20 cellular contexts compared by ENCODE assay signal in the genomic region with DNA sequence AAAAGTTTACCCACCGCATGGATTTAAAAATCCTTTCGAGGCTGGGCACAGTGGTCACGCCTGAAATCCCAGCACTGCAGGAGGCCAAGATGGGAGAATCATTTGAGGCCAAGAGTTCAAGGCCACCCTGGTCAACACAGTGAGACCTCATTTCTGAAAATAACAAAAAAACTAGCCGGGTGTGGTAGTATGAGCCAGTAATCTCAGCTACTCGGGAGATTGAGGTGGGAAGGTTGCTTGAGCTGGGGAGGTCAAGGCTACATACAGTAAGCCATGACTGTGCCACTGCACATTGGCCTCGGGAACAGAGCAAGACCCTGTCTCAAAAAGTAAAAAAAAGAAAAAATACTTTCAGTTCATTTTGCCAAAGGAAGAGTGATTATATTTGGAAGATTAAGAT. TPM values are rescaled to one million over a fixed set of nuclear protein-coding genes. Genes with fewer than 3 reads are reported as not detected.
A peak's percentile ranks its signal among the peaks of the same experiment; 100 is the strongest.
DNase-seq lines count a peak whose midpoint lies in the region; ATAC-seq and TF ChIP-seq lines count a peak whose summit lies in the region.
"Had no signal": no experiment of that assay in that cellular context is flagged by ENCODE, and none has a peak within 500 bp of the region (broad histone marks: within the 10 kb centered on the region; RNA-seq: fewer than 3 reads in every experiment).

No MANE protein-coding gene starts in this region.

- H3K4me1 ChIP-seq in liver (ENCODE audit: control insufficient read depth in 4 of 4, insufficient read depth in 4 of 4, low read length in 3 of 4): peaks cover 7 to 29% (median 9%) of the 10 kb centered on the region in 4 donors
- H3K4me1 ChIP-seq in upper lobe of left lung: peaks cover 52 to 78% (median 71%) of the 10 kb centered on the region in 4 donors
- H3K4me1 ChIP-seq: prostate gland had no signal

- TF ChIP-seq RAD21 in liver (IDR thresholded peaks at IDR 0.05): no peak

- intact Hi-C loops in activated naive CD4-positive, alpha-beta T cell treated with anti-CD3 and anti-CD28 coated beads for 36 hours (cut with micrococcal nuclease): no loop called here

- no peak overlapping the region for H3K4me3 Mint-ChIP-seq in activated naive CD4-positive, alpha-beta T cell treated with anti-CD3 and anti-CD28 coated beads for 36 hours
- no peak overlapping the region for H3K4me3 Mint-ChIP-seq in WTC11
- H3K4me3 Mint-ChIP-seq: T-helper 1 cell treated with Interleukin-12 subunit alpha and Interleukin-12 subunit beta and Interleukin-4 antibody, amounts not matched to agents 30 μg/mL and 1 μg/mL, for 36 hours had no signal

- CTCF ChIA-PET in activated naive CD4-positive, alpha-beta T cell treated with anti-CD3 and anti-CD28 coated beads for 36 hours (lab: Charles Lee): interaction anchor here (1.0 kb wide), 1 partner anchor 11 kb away, joined by 7 read pairs; no protein-coding TSS in a partner anchor
- CTCF ChIA-PET in WTC11 (lab: Charles Lee): no interaction called here

- TF ChIP-seq EP300 in upper lobe of left lung (IDR thresholded peaks at IDR 0.05): no peak

- H3K9me3 Mint-ChIP-seq in activated naive CD4-positive, alpha-beta T cell treated with anti-CD3 and anti-CD28 coated beads for 36 hours: no peaks in the 10 kb centered on the region
- peaks cover 7% of the 10 kb centered on the region; the same call in 1 of the 2 replicates for H3K9me3 Mint-ChIP-seq in WTC11
- H3K9me3 Mint-ChIP-seq: stimulated activated naive B cell treated with anti-CD40 and anti-IgM and Interleukin-4, amounts not matched to agents 10 μg/mL and 1 μg/mL and 100 μg/mL, for 72 hours; T-helper 1 cell treated with Interleukin-12 subunit alpha and Interleukin-12 subunit beta and Interleukin-4 antibody, amounts not matched to agents 30 μg/mL and 1 μg/mL, for 36 hours had no signal

- no peak for ATAC-seq in WTC11
- ATAC-seq in upper lobe of left lung (ENCODE audit: low FRiP score in 2 of 2): no peak
- no peak for ATAC-seq in HG03432 (IDR thresholded peaks at IDR 0.05; ENCODE audit: unreplicated experiment)
- ATAC-seq: gastrocnemius medialis; left lung; stimulated activated naive B cell treated with anti-CD40 and anti-IgM and Interleukin-4, amounts not matched to agents 10 μg/mL and 1 μg/mL and 100 μg/mL, for 72 hours had no signal

- H3K36me3 Mint-ChIP-seq in activated naive CD4-positive, alpha-beta T cell treated with anti-CD3 and anti-CD28 coated beads for 36 hours (ENCODE audit: low read depth): peaks cover 40% of the 10 kb centered on the region
- peaks cover 39% of the 10 kb centered on the region for H3K36me3 Mint-ChIP-seq in WTC11

- H3K27me3 Mint-ChIP-seq in activated naive CD4-positive, alpha-beta T cell treated with anti-CD3 and anti-CD28 coated beads for 36 hours (ENCODE audit: low read depth): no peaks in the 10 kb centered on the region
- no peaks in the 10 kb centered on the region for H3K27me3 Mint-ChIP-seq in WTC11 (ENCODE audit: low read depth)
- H3K27me3 Mint-ChIP-seq: stimulated activated naive B cell treated with anti-CD40 and anti-IgM and Interleukin-4, amounts not matched to agents 10 μg/mL and 1 μg/mL and 100 μg/mL, for 72 hours had no signal

- no peak for TF ChIP-seq POLR2A in upper lobe of left lung (IDR thresholded peaks at IDR 0.05)

- H3K4me3 ChIP-seq in liver (ENCODE audit: low read depth in 1 of 3, low read length in 3 of 3): no peak overlapping the region
- H3K4me3 ChIP-seq in upper lobe of left lung: no peak overlapping the region
- H3K4me3 ChIP-seq: ascending aorta, colonic mucosa, gastrocnemius medialis, left lung, prostate gland, smooth muscle cell had no signal

- POLR2A ChIA-PET in WTC11 (lab: Charles Lee): no interaction called here

- no peaks in the 10 kb centered on the region for H3K9me3 ChIP-seq in liver (ENCODE audit: control insufficient read depth in 4 of 4, low read length in 3 of 4)
- no peaks in the 10 kb centered on the region for H3K9me3 ChIP-seq in upper lobe of left lung
- H3K9me3 ChIP-seq: ascending aorta, Caco-2, colonic mucosa, gastrocnemius medialis, left lung, prostate gland had no signal

- H3K9ac ChIP-seq in liver (ENCODE audit: low read depth in 1 of 2, low read length in 2 of 2): no peak overlapping the region

- H3K36me3 ChIP-seq in liver (ENCODE audit: control insufficient read depth in 4 of 4, insufficient read depth in 3 of 4, low read depth in 1 of 4, low read length in 3 of 4) (peaks cover 0 to 5% (median 0%) of the 10 kb centered on the region in 4 donors), upper lobe of left lung (peaks cover 0 to 17% (median 0%) of the 10 kb centered on the region in 4 donors)
- H3K36me3 ChIP-seq: ascending aorta, colonic mucosa, gastrocnemius medialis, prostate gland had no signal

- TF ChIP-seq CTCF in WTC11 (IDR thresholded peaks at IDR 0.05): no peak
- no peak for TF ChIP-seq CTCF in liver (IDR thresholded peaks at IDR 0.05; ENCODE audit: low read depth, low read length, missing input control)
- no peak for TF ChIP-seq CTCF in upper lobe of left lung (IDR thresholded peaks at IDR 0.05)

- no peak for DNase-seq in activated naive CD4-positive, alpha-beta T cell treated with anti-CD3 and anti-CD28 coated beads for 36 hours
- no peak for DNase-seq in activated naive CD4-positive, alpha-beta T cell treated with Interleukin-2 at 50 U/mL for 16 hours
- DNase-seq in WTC11 (ENCODE audit: low spot score): no peak
- DNase-seq in upper lobe of left lung: no peak
- DNase-seq in MV-4-11 (lab: John Stamatoyannopoulos, UW): no peak
- DNase-seq in T-helper 9 cell: no peak
- DNase-seq: activated CD4-positive, alpha-beta T cell treated with anti-CD3 and anti-CD28 coated beads for 1 hour; Caco-2; colonic mucosa; gastrocnemius medialis; left lung; NCI-H1417 treated with DMSO at 0.1 percent for 48 hours; NCI-H226; stimulated activated naive B cell treated with anti-CD40 and anti-IgM and Interleukin-4, amounts not matched to agents 10 μg/mL and 1 μg/mL and 100 μg/mL, for 72 hours had no signal

- H3K27ac Mint-ChIP-seq in activated naive CD4-positive, alpha-beta T cell treated with anti-CD3 and anti-CD28 coated beads for 36 hours: peak overlapping the region; percentile 64
- peak overlapping the region; percentile 25; the same call in 1 of the 2 replicates for H3K27ac Mint-ChIP-seq in WTC11
- H3K27ac Mint-ChIP-seq: T-helper 1 cell treated with Interleukin-12 subunit alpha and Interleukin-12 subunit beta and Interleukin-4 antibody, amounts not matched to agents 30 μg/mL and 1 μg/mL, for 36 hours had no signal

- WGBS in liver: 82% methylated on average over 6 of the region's 6 CpGs
- 80 to 87% methylated on average over 6 of the region's 6 CpGs for WGBS in upper lobe of left lung, 2 donors

- H3K4me1 Mint-ChIP-seq in activated naive CD4-positive, alpha-beta T cell treated with anti-CD3 and anti-CD28 coated beads for 36 hours (ENCODE audit: low read depth): peaks cover 74% of the 10 kb centered on the region
- peaks cover 21% of the 10 kb centered on the region for H3K4me1 Mint-ChIP-seq in WTC11

- H3K27ac ChIP-seq in liver (ENCODE audit: low read depth in 1 of 2, low read length in 2 of 2) (peak overlapping the region in 1 of 2 donors; percentile 37), upper lobe of left lung (peak overlapping the region in 3 of 4 donors; percentile 3 to 60 (median 10))
- H3K27ac ChIP-seq: ascending aorta, colonic mucosa, left lung, prostate gland had no signal

- H3K27me3 ChIP-seq in liver (ENCODE audit: control insufficient read depth in 4 of 4, insufficient read depth in 4 of 4, low read length in 3 of 4) (no peaks in the 10 kb centered on the region), upper lobe of left lung (no peaks in the 10 kb centered on the region)
- H3K27me3 ChIP-seq: ascending aorta, colonic mucosa, gastrocnemius medialis, left lung had no signal

TF ChIP-seq in WTC11, 78 proteins besides CTCF, POLR2A, EP300 and RAD21:
- TF ChIP-seq, protein P1, sequence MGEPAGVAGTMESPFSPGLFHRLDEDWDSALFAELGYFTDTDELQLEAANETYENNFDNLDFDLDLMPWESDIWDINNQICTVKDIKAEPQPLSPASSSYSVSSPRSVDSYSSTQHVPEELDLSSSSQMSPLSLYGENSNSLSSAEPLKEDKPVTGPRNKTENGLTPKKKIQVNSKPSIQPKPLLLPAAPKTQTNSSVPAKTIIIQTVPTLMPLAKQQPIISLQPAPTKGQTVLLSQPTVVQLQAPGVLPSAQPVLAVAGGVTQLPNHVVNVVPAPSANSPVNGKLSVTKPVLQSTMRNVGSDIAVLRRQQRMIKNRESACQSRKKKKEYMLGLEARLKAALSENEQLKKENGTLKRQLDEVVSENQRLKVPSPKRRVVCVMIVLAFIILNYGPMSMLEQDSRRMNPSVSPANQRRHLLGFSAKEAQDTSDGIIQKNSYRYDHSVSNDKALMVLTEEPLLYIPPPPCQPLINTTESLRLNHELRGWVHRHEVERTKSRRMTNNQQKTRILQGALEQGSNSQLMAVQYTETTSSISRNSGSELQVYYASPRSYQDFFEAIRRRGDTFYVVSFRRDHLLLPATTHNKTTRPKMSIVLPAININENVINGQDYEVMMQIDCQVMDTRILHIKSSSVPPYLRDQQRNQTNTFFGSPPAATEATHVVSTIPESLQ (CRISPR knock-in tag; IDR thresholded peaks at IDR 0.05): no peak
- TF ChIP-seq GRHL2 (CRISPR knock-in tag; IDR thresholded peaks at IDR 0.05; ENCODE audit: insufficient replicate concordance, severe bottlenecking): no peak

TF ChIP-seq in liver, 16 proteins besides CTCF, POLR2A, EP300 and RAD21 (continues in another document):
- TF ChIP-seq EGR1 (IDR thresholded peaks at IDR 0.05; ENCODE audit: low read depth in 2 of 2) (no peak), TAF1 (conservative IDR thresholded peaks at IDR 0.05) (no peak), YY1 (IDR thresholded peaks at IDR 0.05) (no peak), FOXA2 (IDR thresholded peaks at IDR 0.05) (no peak)
- TF ChIP-seq, protein P2, sequence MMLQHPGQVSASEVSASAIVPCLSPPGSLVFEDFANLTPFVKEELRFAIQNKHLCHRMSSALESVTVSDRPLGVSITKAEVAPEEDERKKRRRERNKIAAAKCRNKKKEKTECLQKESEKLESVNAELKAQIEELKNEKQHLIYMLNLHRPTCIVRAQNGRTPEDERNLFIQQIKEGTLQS (IDR thresholded peaks at IDR 0.05): no peak

RNA-seq across cellular contexts. Expression of gene GNA13, which starts 12.7 kb away (rescaled TPM):
- 10 to 100 TPM; 42.4 to 44.9 TPM for total RNA-seq in activated naive CD4-positive, alpha-beta T cell treated with anti-CD3 and anti-CD28 coated beads for 36 hours
- total RNA-seq in WTC11 (2021) (48.7 to 51.4 TPM (median 48.8 TPM) in 3 replicates), liver (10 to 100 TPM; 26.5 to 40.5 TPM), upper lobe of left lung (10 to 100 TPM; 33.7 to 56.4 (median 46.2) TPM)
- 1 to 10 TPM; 7.6 to 8.8 TPM for polyA plus RNA-seq in liver
